Comparison of ENCODE assay signal across 15 cellular contexts in genomic region chr2:200467806-200468686, GRCh38. TPM values are rescaled to one million over a fixed set of nuclear protein-coding genes. Genes with fewer than 3 reads are reported as not detected.
DNase-seq lines count a peak whose midpoint lies in the region; ATAC-seq, FAIRE-seq and TF ChIP-seq lines count a peak whose summit lies in the region.
"Had no signal": no experiment of that assay in that cellular context is flagged by ENCODE, and none has a peak within 500 bp of the region (broad histone marks: within the 10 kb centered on the region; RNA-seq: fewer than 3 reads in every experiment).

No MANE protein-coding gene starts in this region.

- no peak overlapping the region for H3K4ac ChIP-seq in neuronal stem cell (ENCODE audit: low read length)

- FAIRE-seq in pancreas (lab: Jason Lieb, UNC), result no peak
- FAIRE-seq: K562 had no signal

- H2BK12ac ChIP-seq in neuronal stem cell (ENCODE audit: low read length), result no peak overlapping the region

- no peak overlapping the region for H2BK120ac ChIP-seq in neuronal stem cell (ENCODE audit: low read depth, low read length)

- H3K27me3 ChIP-seq in CD4-positive, alpha-beta memory T cell (ENCODE audit: insufficient read depth, low read length), result no peaks in the 10 kb centered on the region
- H3K27me3 ChIP-seq in neuronal stem cell (ENCODE audit: control insufficient read depth in 3 of 3, insufficient read depth in 3 of 3, low read depth in 1 of 3, low read length in 3 of 3), result no peaks in the 10 kb centered on the region
- H3K27me3 ChIP-seq in SK-N-SH (ENCODE audit: insufficient read depth), result no peaks in the 10 kb centered on the region
- no peaks in the 10 kb centered on the region for H3K27me3 ChIP-seq in pancreas
- H3K27me3 ChIP-seq: BLaER1 treated with 17β-estradiol and CSF1 and Interleukin-3, amounts not matched to agents 10 nM and 100 nM; foreskin keratinocyte had no signal

- peaks cover 0 to 3% (median 0%) of the 10 kb centered on the region in 8 donors for H3K9me3 Mint-ChIP-seq in CD4-positive, alpha-beta memory T cell

- H2AFZ ChIP-seq in neuronal stem cell (ENCODE audit: low read length) (no peak overlapping the region), SK-N-SH (ENCODE audit: low read depth) (no peak overlapping the region)

- peak overlapping the region; percentile 59 to 94 (median 89) for H3K4me3 Mint-ChIP-seq in CD4-positive, alpha-beta memory T cell

- TF ChIP-seq RAD21 in SK-N-SH (IDR thresholded peaks at IDR 0.05; ENCODE audit: low read length), result no peak

- no CpG with 5 or more reads among the region's 8 CpGs for WGBS in neuronal stem cell (ENCODE audit: extremely low coverage in 2 of 2, insufficient read length in 2 of 2, insufficient replicate concordance in 1 of 2), 2 donors
- whole genome bisulfite sequencing in SK-N-SH (ENCODE audit: low lambda C conversion rate), result 98% methylated on average over 8 of the region's 8 CpGs
- 83 to 85% methylated on average over 8 of the region's 8 CpGs for WGBS in pancreas, 2 donors

- no peak overlapping the region for H3K14ac ChIP-seq in neuronal stem cell (ENCODE audit: low read length)

- no peaks in the 10 kb centered on the region for H3K27me3 Mint-ChIP-seq in CD4-positive, alpha-beta memory T cell

- no peaks in the 10 kb centered on the region for H3K36me3 Mint-ChIP-seq in CD4-positive, alpha-beta memory T cell

- peak in 4 of 5 donors; percentile 35 to 62 (median 52) for DNase-seq in CD4-positive, alpha-beta memory T cell
- DNase-seq in neuronal stem cell (ENCODE audit: low spot score), result no peak
- DNase-seq in SHP77 (lab: John Stamatoyannopoulos, UW), result no peak
- DNase-seq in SK-N-SH, result no peak
- no peak for DNase-seq in germinal center (ENCODE audit: low spot score)
- no peak for DNase-seq in pancreas
- DNase-seq: cerebellar nuclear complex; foreskin keratinocyte; NCI-H345; Right ventricle myocardium superior; stimulated activated CD8-positive, alpha-beta memory T cell treated with anti-CD3 and anti-CD28 coated beads, Interleukin-4, amount 100 ng/mL, for 48 hours had no signal

- CTCF ChIA-PET in CD4-positive, alpha-beta memory T cell (lab: Charles Lee; ENCODE audit: partially characterized antibody), result interaction anchor here (0.7 to 7.4 kb wide), 13 partner anchors 8 to 488 kb away, joined by 3 to 87 read pairs (median 6); partner anchors contain the start of gene KCTD18
- CTCF ChIA-PET in SK-N-SH (lab: Yijun Ruan, JAX), result interaction anchor here (0.7 to 8.0 kb wide), 7 partner anchors 11 to 495 kb away, joined by 3 to 111 read pairs (median 4); no protein-coding TSS in a partner anchor

- no peak overlapping the region for H4K8ac ChIP-seq in neuronal stem cell (ENCODE audit: low read depth, low read length)

- ATAC-seq in pancreas, result no peak
- ATAC-seq: foreskin keratinocyte, K562 had no signal

- H3K79me1 ChIP-seq in neuronal stem cell (ENCODE audit: low read depth, low read length), result no peaks in the 10 kb centered on the region

- no peak overlapping the region for H3K9ac ChIP-seq in neuronal stem cell (ENCODE audit: low read depth, low read length, poor library complexity)
- H3K9ac ChIP-seq in SK-N-SH, result no peak overlapping the region
- H3K9ac ChIP-seq: BLaER1 treated with 17β-estradiol and CSF1 and Interleukin-3, amounts not matched to agents 10 nM and 100 nM had no signal

- no peak overlapping the region for H3K23ac ChIP-seq in neuronal stem cell (ENCODE audit: low read depth, low read length, poor library complexity)

- H3K27ac Mint-ChIP-seq in CD4-positive, alpha-beta memory T cell, result peak overlapping the region; percentile 75 to 96 (median 94)

- H3K27ac ChIP-seq in CD4-positive, alpha-beta memory T cell (ENCODE audit: low read depth, low read length), result peak overlapping the region; percentile 60
- H3K27ac ChIP-seq in KOPT-K1 (ENCODE audit: low read depth, low read length, poor library complexity, severe bottlenecking), result peak overlapping the region; percentile 33
- H3K27ac ChIP-seq in angular gyrus (ENCODE audit: low read depth, low read length), result peak overlapping the region; percentile 96
- no peak overlapping the region for H3K27ac ChIP-seq in neuronal stem cell (replicated peaks; ENCODE audit: low read length)
- no peak overlapping the region; a peak in 1 of 4 replicates for H3K27ac ChIP-seq in SK-N-SH (ENCODE audit: low read depth in 2 of 2, low read length in 1 of 2)
- no peak overlapping the region for H3K27ac ChIP-seq in pancreas
- H3K27ac ChIP-seq: BLaER1 treated with 17β-estradiol and CSF1 and Interleukin-3, amounts not matched to agents 10 nM and 100 nM; foreskin keratinocyte had no signal

- peak overlapping the region in 1 of 2 donors; percentile 27 for H3K4me3 ChIP-seq in CD4-positive, alpha-beta memory T cell (ENCODE audit: low read length in 2 of 2)
- H3K4me3 ChIP-seq in neuronal stem cell (ENCODE audit: low read length in 2 of 2) (no peak overlapping the region), SK-N-SH (ENCODE audit: low read depth in 2 of 2, low read length in 1 of 2) (no peak overlapping the region), pancreas (no peak overlapping the region)
- H3K4me3 ChIP-seq: BLaER1 treated with 17β-estradiol and CSF1 and Interleukin-3, amounts not matched to agents 10 nM and 100 nM; K562 had no signal

- no peak overlapping the region for H2AK5ac ChIP-seq in neuronal stem cell (ENCODE audit: low read depth, low read length)

- H3K9me3 ChIP-seq in CD4-positive, alpha-beta memory T cell (ENCODE audit: control insufficient read depth in 1 of 2, low read length in 2 of 2), result no peaks in the 10 kb centered on the region
- H3K9me3 ChIP-seq in KOPT-K1 (ENCODE audit: insufficient read depth, low read length, poor library complexity, severe bottlenecking), result no peaks in the 10 kb centered on the region
- H3K9me3 ChIP-seq in neuronal stem cell (replicated peaks in 1 of 2; ENCODE audit: control insufficient read depth in 2 of 2, insufficient read depth in 1 of 2, low read depth in 1 of 2, low read length in 2 of 2), result no peaks in the 10 kb centered on the region
- no peaks in the 10 kb centered on the region for H3K9me3 ChIP-seq in SK-N-SH
- H3K9me3 ChIP-seq in pancreas, result no peaks in the 10 kb centered on the region
- H3K9me3 ChIP-seq: BLaER1 treated with 17β-estradiol and CSF1 and Interleukin-3, amounts not matched to agents 10 nM and 100 nM had no signal

- H3K4me1 ChIP-seq in CD4-positive, alpha-beta memory T cell (ENCODE audit: insufficient read depth, low read length), result peaks cover 49% of the 10 kb centered on the region
- H3K4me1 ChIP-seq in neuronal stem cell (ENCODE audit: control insufficient read depth in 2 of 2, insufficient read depth in 1 of 2, low read depth in 1 of 2, low read length in 2 of 2) (peaks cover 0 to 8% of the 10 kb centered on the region in 2 donors), SK-N-SH (ENCODE audit: control insufficient read depth in 1 of 2, insufficient read depth in 2 of 2, low read depth in 1 of 2, low read length in 1 of 2) (peaks cover 0 to 11% of the 10 kb centered on the region in 2 experiments; a peak in 1 of 4 replicates), pancreas (no peaks in the 10 kb centered on the region)
- H3K4me1 ChIP-seq: foreskin keratinocyte had no signal

- no peaks in the 10 kb centered on the region for H3K79me2 ChIP-seq in SK-N-SH (ENCODE audit: insufficient read depth)

- H3K4me1 Mint-ChIP-seq in CD4-positive, alpha-beta memory T cell, result peaks cover 30 to 57% (median 51%) of the 10 kb centered on the region in 4 donors

- no peaks in the 10 kb centered on the region for H4K20me1 ChIP-seq in SK-N-SH (ENCODE audit: insufficient read depth)
- H4K20me1 ChIP-seq: BLaER1 treated with 17β-estradiol and CSF1 and Interleukin-3, amounts not matched to agents 10 nM and 100 nM had no signal

- TF ChIP-seq CTCF in SK-N-SH (IDR thresholded peaks at IDR 0.05) (no peak), pancreas (IDR thresholded peaks at IDR 0.05) (no peak)

- no peak for TF ChIP-seq EP300 in SK-N-SH (IDR thresholded peaks at IDR 0.05; ENCODE audit: borderline replicate concordance in 1 of 2, low read depth in 1 of 2, low read length in 1 of 2)

- H3K36me3 ChIP-seq in CD4-positive, alpha-beta memory T cell (ENCODE audit: insufficient read depth, low read length), result no peaks in the 10 kb centered on the region
- no peaks in the 10 kb centered on the region for H3K36me3 ChIP-seq in KOPT-K1 (ENCODE audit: insufficient read depth, low read length)
- peaks cover 0 to 80% of the 10 kb centered on the region in 2 donors for H3K36me3 ChIP-seq in neuronal stem cell (replicated peaks in 1 of 2; ENCODE audit: control insufficient read depth in 2 of 2, insufficient read depth in 2 of 2, low read length in 2 of 2)
- peaks cover 40 to 44% of the 10 kb centered on the region in 2 experiments for H3K36me3 ChIP-seq in SK-N-SH (replicated peaks in 1 of 2; ENCODE audit: control insufficient read depth in 1 of 2, insufficient read depth in 2 of 2, low read length in 1 of 2)
- peaks cover 0 to 4% (median 0%) of the 10 kb centered on the region in 3 donors for H3K36me3 ChIP-seq in pancreas

- H3K9me2 ChIP-seq in SK-N-SH, result no peaks in the 10 kb centered on the region

- intact Hi-C loops in CD4-positive, alpha-beta memory T cell (cut with micrococcal nuclease), result loop anchor here (1.0 to 2.0 kb wide), 2 partner anchors 93 to 162 kb away; partner anchors contain the start of gene SPATS2L
- intact Hi-C loops in pancreas (cut with DNase I), result no loop called here

- H3F3A ChIP-seq in SK-N-SH (replicated peaks; ENCODE audit: insufficient read depth), result no peaks in the 10 kb centered on the region

- POLR2A ChIA-PET in CD4-positive, alpha-beta memory T cell (lab: Charles Lee; ENCODE audit: partially characterized antibody), result interaction anchor here (0.7 to 3.6 kb wide), 15 partner anchors 9 to 493 kb away, joined by 3 to 39 read pairs (median 4); partner anchors contain the start of genes KCTD18, NIF3L1, PPIL3 and SGO2
- POLR2A ChIA-PET in SK-N-SH (lab: Yijun Ruan, JAX), result no interaction called here

- H3K4me2 ChIP-seq in neuronal stem cell (ENCODE audit: insufficient read depth, low read length, poor library complexity, severe bottlenecking) (no peak overlapping the region), SK-N-SH (no peak overlapping the region)
- H3K4me2 ChIP-seq: BLaER1 treated with 17β-estradiol and CSF1 and Interleukin-3, amounts not matched to agents 10 nM and 100 nM had no signal

- H2BK5ac ChIP-seq in neuronal stem cell (ENCODE audit: low read length), result no peak overlapping the region

- no peak overlapping the region for H2BK15ac ChIP-seq in neuronal stem cell (ENCODE audit: low read length)

- no peak overlapping the region for H4K91ac ChIP-seq in neuronal stem cell (ENCODE audit: low read depth, low read length, poor library complexity)

- H3K18ac ChIP-seq in neuronal stem cell (ENCODE audit: low read length), result peak overlapping the region; percentile 49

RNA-seq across cellular contexts. Expression of gene KCTD18, which starts 41.8 kb away (rescaled TPM):
- total RNA-seq in CD4-positive, alpha-beta memory T cell, result 10 to 100 TPM; 19.2 to 21.1 TPM
- 10 to 100 TPM; 14.0 to 15.6 TPM for polyA plus RNA-seq in CD4-positive, alpha-beta memory T cell
- polyA plus RNA-seq in neuronal stem cell (2013, experiment 1 of 2), result 5.7 TPM
- 5.0 TPM for polyA plus RNA-seq in neuronal stem cell (2013, experiment 2 of 2)
- 7.1 and 8.0 TPM in 2 replicates for polyA plus RNA-seq in SK-N-SH (2012; rRNA removed)
- polyA plus RNA-seq in SK-N-SH (2012; cell fraction: cytosol; rRNA removed), result 9.3 and 9.8 TPM in 2 replicates
- polyA plus RNA-seq in SK-N-SH (2012; cell fraction: nucleus; rRNA removed), result 7.7 and 8.6 TPM in 2 replicates
- 10 to 100 TPM in 3 of 6 donors, 1 to 10 TPM in 3; 8.9 to 13.5 (median 10.3) TPM for total RNA-seq in pancreas
- polyA plus RNA-seq in pancreas, result 1 to 10 TPM; 5.0 to 8.1 TPM

RNA-seq across cellular contexts. Expression of gene SGO2, which starts 58.0 kb away (rescaled TPM):
- 1 to 10 TPM; 4.4 to 4.8 TPM for total RNA-seq in CD4-positive, alpha-beta memory T cell
- 1 to 10 TPM; 1.7 to 2.5 TPM for polyA plus RNA-seq in CD4-positive, alpha-beta memory T cell
- polyA plus RNA-seq in neuronal stem cell (2013, experiment 1 of 2), result 49.7 TPM
- 50.8 TPM for polyA plus RNA-seq in neuronal stem cell (2013, experiment 2 of 2)
- polyA plus RNA-seq in SK-N-SH (2012; rRNA removed) (2.8 TPM in 2 replicates), pancreas (under 1 TPM; 0.27 to 0.49 TPM)
- 4.3 and 5.3 TPM in 2 replicates for polyA plus RNA-seq in SK-N-SH (2012; cell fraction: cytosol; rRNA removed)
- 1.3 and 1.8 TPM in 2 replicates for polyA plus RNA-seq in SK-N-SH (2012; cell fraction: nucleus; rRNA removed)
- total RNA-seq in pancreas, result under 1 TPM; 0.38 to 0.83 (median 0.65) TPM

Comparison
In these comparisons a context has a peak if more than half of its experiments do, and no peak if none do; other contexts are left out.
1. DNase-seq: peak in CD4-positive, alpha-beta memory T cell (4 of 5); none in neuronal stem cell (single experiment), SHP77 (0 of 2), SK-N-SH (single experiment), germinal center (single experiment) and pancreas (0 of 6).
2. H3K27ac ChIP-seq: peak in CD4-positive, alpha-beta memory T cell (single experiment), KOPT-K1 (single experiment) and angular gyrus (single experiment); none in neuronal stem cell (single experiment), SK-N-SH (0 of 2) and pancreas (0 of 4).